ENCODE assay signal across 9 cellular contexts in genomic region chrX:154733072-154733425, GRCh38. TPM values are rescaled to one million over a fixed set of nuclear protein-coding genes. Genes with fewer than 3 reads are reported as not detected.
DNase-seq lines count a peak whose midpoint lies in the region; ATAC-seq and TF ChIP-seq lines count a peak whose summit lies in the region.
"Had no signal": no experiment of that assay in that cellular context is flagged by ENCODE, and none has a peak within 500 bp of the region (broad histone marks: within the 10 kb centered on the region; RNA-seq: fewer than 3 reads in every experiment).

No MANE protein-coding gene starts in this region.

- H3K9me3 ChIP-seq in gastroesophageal sphincter (no peaks in the 10 kb centered on the region), stomach smooth muscle (ENCODE audit: control insufficient read depth in 2 of 2, low read length in 2 of 2) (no peaks in the 10 kb centered on the region)
- H3K9me3 ChIP-seq: psoas muscle had no signal

- H3K27me3 ChIP-seq in gastroesophageal sphincter, result no peaks in the 10 kb centered on the region
- peaks cover 0 to 8% of the 10 kb centered on the region in 2 donors for H3K27me3 ChIP-seq in stomach smooth muscle (ENCODE audit: control insufficient read depth in 1 of 2, insufficient read depth in 2 of 2, low read length in 2 of 2)

- no peak for TF ChIP-seq POLR2A in gastroesophageal sphincter (IDR thresholded peaks at IDR 0.05)

- TF ChIP-seq EP300 in gastroesophageal sphincter (IDR thresholded peaks at IDR 0.05), result no peak

- no peaks in the 10 kb centered on the region for H3K9me3 Mint-ChIP-seq in activated T-cell treated with anti-CD3 and anti-CD28 coated beads, Interleukin-2, amount 50 U/mL, for 4 hours
- no peaks in the 10 kb centered on the region for H3K9me3 Mint-ChIP-seq in activated T-helper 2 cell treated with anti-CD3 and anti-CD28 coated beads, Interferon-gamma antibody, Interleukin-2, Interleukin-4, amounts not matched to agents 10 μg/mL and 5 μg/mL and 100 μg/mL, durations not matched to agents 14 hours and 24 hours and 36 hours

- no peak for TF ChIP-seq CTCF in gastroesophageal sphincter (IDR thresholded peaks at IDR 0.05)

- H3K4me1 ChIP-seq in gastroesophageal sphincter (peaks cover 44 to 99% (median 88%) of the 10 kb centered on the region in 3 donors), stomach smooth muscle (ENCODE audit: control insufficient read depth, insufficient read depth, low read length) (peaks cover 75% of the 10 kb centered on the region)

- H3K4me3 Mint-ChIP-seq in activated T-cell treated with anti-CD3 and anti-CD28 coated beads, Interleukin-2, amount 50 U/mL, for 4 hours, result peak overlapping the region; percentile 63
- H3K4me3 Mint-ChIP-seq in activated T-helper 2 cell treated with anti-CD3 and anti-CD28 coated beads, Interferon-gamma antibody, Interleukin-2, Interleukin-4, amounts not matched to agents 10 μg/mL and 5 μg/mL and 100 μg/mL, durations not matched to agents 14 hours and 24 hours and 36 hours (ENCODE audit: low read depth), result peak overlapping the region; percentile 66

- no peaks in the 10 kb centered on the region for H3K27me3 Mint-ChIP-seq in activated T-cell treated with anti-CD3 and anti-CD28 coated beads, Interleukin-2, amount 50 U/mL, for 4 hours (ENCODE audit: low read depth)
- no peaks in the 10 kb centered on the region for H3K27me3 Mint-ChIP-seq in activated T-helper 2 cell treated with anti-CD3 and anti-CD28 coated beads, Interferon-gamma antibody, Interleukin-2, Interleukin-4, amounts not matched to agents 10 μg/mL and 5 μg/mL and 100 μg/mL, durations not matched to agents 14 hours and 24 hours and 36 hours (ENCODE audit: low read depth)

- ATAC-seq in activated T-cell treated with anti-CD3 and anti-CD28 coated beads, Interleukin-2, amount 50 U/mL, for 4 hours, result no peak
- no peak for ATAC-seq in gastroesophageal sphincter
- ATAC-seq in GM18868 (IDR thresholded peaks at IDR 0.05; ENCODE audit: unreplicated experiment), result no peak
- ATAC-seq: psoas muscle had no signal

- no peaks in the 10 kb centered on the region for H3K36me3 Mint-ChIP-seq in activated T-cell treated with anti-CD3 and anti-CD28 coated beads, Interleukin-2, amount 50 U/mL, for 4 hours (ENCODE audit: insufficient read depth)
- peaks cover 19% of the 10 kb centered on the region for H3K36me3 Mint-ChIP-seq in activated T-helper 2 cell treated with anti-CD3 and anti-CD28 coated beads, Interferon-gamma antibody, Interleukin-2, Interleukin-4, amounts not matched to agents 10 μg/mL and 5 μg/mL and 100 μg/mL, durations not matched to agents 14 hours and 24 hours and 36 hours (ENCODE audit: low read depth)

- no peaks in the 10 kb centered on the region for H3K36me3 ChIP-seq in gastroesophageal sphincter
- H3K36me3 ChIP-seq in stomach smooth muscle (ENCODE audit: control insufficient read depth in 2 of 2, insufficient read depth in 2 of 2, low read length in 2 of 2), result no peaks in the 10 kb centered on the region

- H3K27ac ChIP-seq in gastroesophageal sphincter (peak overlapping the region; percentile 81 to 93 (median 84)), stomach smooth muscle (ENCODE audit: low read length) (peak overlapping the region; percentile 20)

- no peak overlapping the region for H3K9ac ChIP-seq in stomach smooth muscle (ENCODE audit: low read length in 2 of 2)

- intact Hi-C loops in activated T-helper 2 cell treated with anti-CD3 and anti-CD28 coated beads, Interferon-gamma antibody, Interleukin-2, Interleukin-4, amounts not matched to agents 10 μg/mL and 5 μg/mL and 100 μg/mL, durations not matched to agents 14 hours and 24 hours and 36 hours (cut with micrococcal nuclease), result no loop called here

- no peak for DNase-seq in activated T-cell treated with anti-CD3 and anti-CD28 coated beads, Interleukin-2, amount 50 U/mL, for 4 hours
- DNase-seq in activated T-cell treated with anti-CD3 and anti-CD28 coated beads, Interleukin-2, amount 50 U/mL, for 48 hours, result no peak
- DNase-seq in activated T-helper 2 cell treated with anti-CD3 and anti-CD28 coated beads, Interferon-gamma antibody, Interleukin-2, Interleukin-4, amounts not matched to agents 10 μg/mL and 5 μg/mL and 100 μg/mL, durations not matched to agents 14 hours and 24 hours and 36 hours (ENCODE audit: low spot score), result no peak
- DNase-seq in NCI-H524 treated with DMSO at 0.1 percent for 48 hours (lab: John Stamatoyannopoulos, UW) (no peak), DMS114 treated with DMSO at 0.1 percent for 48 hours (lab: John Stamatoyannopoulos, UW; ENCODE audit: unreplicated experiment) (no peak)
- DNase-seq: psoas muscle had no signal

- WGBS in gastroesophageal sphincter (ENCODE audit: low coverage in 1 of 2), 2 donors, result 50 to 56% methylated on average over 1 to 2 of the region's 2 CpGs

- H3K27ac Mint-ChIP-seq in activated T-helper 2 cell treated with anti-CD3 and anti-CD28 coated beads, Interferon-gamma antibody, Interleukin-2, Interleukin-4, amounts not matched to agents 10 μg/mL and 5 μg/mL and 100 μg/mL, durations not matched to agents 14 hours and 24 hours and 36 hours, result peak overlapping the region; percentile 85

- peaks cover 97% of the 10 kb centered on the region for H3K4me1 Mint-ChIP-seq in activated T-cell treated with anti-CD3 and anti-CD28 coated beads, Interleukin-2, amount 50 U/mL, for 4 hours (ENCODE audit: low read depth)
- H3K4me1 Mint-ChIP-seq in activated T-helper 2 cell treated with anti-CD3 and anti-CD28 coated beads, Interferon-gamma antibody, Interleukin-2, Interleukin-4, amounts not matched to agents 10 μg/mL and 5 μg/mL and 100 μg/mL, durations not matched to agents 14 hours and 24 hours and 36 hours (ENCODE audit: low read depth), result peaks cover 91% of the 10 kb centered on the region

- H3K4me3 ChIP-seq in gastroesophageal sphincter (no peak overlapping the region), stomach smooth muscle (ENCODE audit: low read length in 2 of 2) (no peak overlapping the region)
- H3K4me3 ChIP-seq: psoas muscle had no signal

RNA-seq across cellular contexts. Expression of gene GAB3, which starts 17.8 kb away (rescaled TPM):
- total RNA-seq in activated T-cell treated with anti-CD3 and anti-CD28 coated beads, Interleukin-2, amount 50 U/mL, for 4 hours, result 1 to 10 TPM; 1.5 to 2.5 (median 2.0) TPM
- 4.3 and 4.5 TPM in 2 replicates for total RNA-seq in activated T-helper 2 cell treated with anti-CD3 and anti-CD28 coated beads, Interferon-gamma antibody, Interleukin-2, Interleukin-4, amounts not matched to agents 10 μg/mL and 5 μg/mL and 100 μg/mL, durations not matched to agents 14 hours and 24 hours and 36 hours
- 1 to 10 TPM; 2.9 to 5.5 (median 5.1) TPM for total RNA-seq in gastroesophageal sphincter

RNA-seq across cellular contexts. Expression of gene DKC1, which starts 29.6 kb away (rescaled TPM):
- total RNA-seq in activated T-cell treated with anti-CD3 and anti-CD28 coated beads, Interleukin-2, amount 50 U/mL, for 4 hours, result 100 to 1,000 TPM; 269 to 289 (median 286) TPM
- 150 TPM in 2 replicates for total RNA-seq in activated T-helper 2 cell treated with anti-CD3 and anti-CD28 coated beads, Interferon-gamma antibody, Interleukin-2, Interleukin-4, amounts not matched to agents 10 μg/mL and 5 μg/mL and 100 μg/mL, durations not matched to agents 14 hours and 24 hours and 36 hours
- total RNA-seq in gastroesophageal sphincter, result 10 to 100 TPM; 18.4 to 32.8 (median 19.8) TPM
